ENCODE assay signal across 12 cellular contexts in the genomic region with DNA sequence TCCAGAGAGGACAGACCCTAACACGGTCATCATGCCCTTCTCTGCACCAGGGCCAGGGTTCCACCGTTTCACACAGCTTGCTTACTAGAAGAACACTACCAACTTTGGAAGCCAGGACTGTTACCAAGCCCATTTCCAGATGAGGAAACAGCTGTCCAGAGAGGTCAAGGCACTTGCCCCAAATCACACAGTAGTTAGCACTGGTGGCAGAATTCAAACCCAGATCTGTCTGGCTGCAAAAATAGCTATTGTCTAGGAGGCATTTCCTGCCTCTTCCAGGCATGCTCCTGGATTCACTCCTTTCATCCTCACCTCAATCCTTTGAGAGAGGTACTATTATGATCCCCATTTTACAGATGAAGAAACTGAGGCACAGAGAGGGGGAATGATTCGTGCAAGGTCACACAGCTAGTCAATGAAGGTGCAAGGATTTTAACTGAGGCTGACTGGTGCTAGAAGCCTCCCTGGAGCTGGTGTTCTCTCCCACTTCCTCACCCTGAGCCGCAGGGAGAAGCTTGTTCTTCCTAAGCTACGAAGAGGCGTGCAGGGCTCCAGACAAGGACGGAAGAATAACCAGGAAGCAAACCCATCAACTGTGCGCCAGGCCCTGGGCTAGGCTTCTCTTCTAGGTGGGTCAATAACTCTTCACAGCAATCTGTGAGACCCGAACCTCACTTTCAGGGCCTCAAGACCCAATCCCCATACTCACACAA. TPM values are rescaled to one million over a fixed set of nuclear protein-coding genes. Genes with fewer than 3 reads are reported as not detected.
DNase-seq lines count a peak whose midpoint lies in the region; ATAC-seq, FAIRE-seq and TF ChIP-seq lines count a peak whose summit lies in the region.
"Had no signal": no experiment of that assay in that cellular context is flagged by ENCODE, and none has a peak within 500 bp of the region (broad histone marks: within the 10 kb centered on the region; RNA-seq: fewer than 3 reads in every experiment).

No MANE protein-coding gene starts in this region.

- H3K36me3 ChIP-seq in liver (ENCODE audit: control insufficient read depth in 4 of 4, insufficient read depth in 3 of 4, low read depth in 1 of 4, low read length in 3 of 4) (no peaks in the 10 kb centered on the region), HepG2 (replicated peaks in 1 of 2; ENCODE audit: control insufficient read depth in 1 of 2, insufficient read depth in 2 of 2, low read length in 2 of 2) (no peaks in the 10 kb centered on the region)
- H3K36me3 ChIP-seq: WERI-Rb-1 had no signal

- H4K20me1 ChIP-seq in HepG2 (ENCODE audit: insufficient read depth, low read length) = no peaks in the 10 kb centered on the region

- no peak for TF ChIP-seq CTCF in liver (IDR thresholded peaks at IDR 0.05; ENCODE audit: low read depth, low read length, missing input control)
- TF ChIP-seq CTCF in HepG2 (CRISPR knock-in tag; IDR thresholded peaks at IDR 0.05) = no peak

- TF ChIP-seq RAD21 in liver (IDR thresholded peaks at IDR 0.05) (no peak), HepG2 (CRISPR knock-in tag; IDR thresholded peaks at IDR 0.05) (no peak)

- no peaks in the 10 kb centered on the region for H3K9me3 ChIP-seq in liver (ENCODE audit: control insufficient read depth in 4 of 4, low read length in 3 of 4)
- no peaks in the 10 kb centered on the region for H3K9me3 ChIP-seq in HepG2 (ENCODE audit: low read length)

- H3K4me1 ChIP-seq in liver (ENCODE audit: control insufficient read depth in 4 of 4, insufficient read depth in 4 of 4, low read length in 3 of 4) (peaks cover 0 to 7% (median 0%) of the 10 kb centered on the region in 4 donors), HepG2 (ENCODE audit: insufficient read depth, low read length) (peaks cover 19% of the 10 kb centered on the region)

- in situ Hi-C loops in HepG2 (cut with HindIII; ENCODE audit: extremely low pct_ligation_motif_present, low pct_unique_long_range_greater_than_20kb) = no loop called here

- peaks cover 82% of the 10 kb centered on the region for H3K4me1 Mint-ChIP-seq in activated T-helper 2 cell treated with anti-CD3 and anti-CD28 coated beads, Interferon-gamma antibody, Interleukin-2, Interleukin-4, amounts not matched to agents 10 μg/mL and 5 μg/mL and 100 μg/mL, durations not matched to agents 14 hours and 24 hours and 36 hours (ENCODE audit: low read depth)
- H3K4me1 Mint-ChIP-seq in naive B cell = peaks cover 72 to 97% (median 85%) of the 10 kb centered on the region in 3 donors

- peak overlapping the region in 1 of 3 donors; percentile 9 for H3K4me3 ChIP-seq in liver (ENCODE audit: low read depth in 1 of 3, low read length in 3 of 3)
- H3K4me3 ChIP-seq in HepG2 (replicated peaks in 1 of 3; ENCODE audit: insufficient read depth in 1 of 3, low read depth in 2 of 3, low read length in 3 of 3) = no peak overlapping the region

- no peak overlapping the region for H3K4me2 ChIP-seq in HepG2 (ENCODE audit: low read depth, low read length)

- no TSS peak for BruUV-seq in HepG2 (replicated peaks; lab: Mats Ljungman, UMichigan)

- H2AFZ ChIP-seq in HepG2 (ENCODE audit: low read length) = no peak overlapping the region

- H3K27ac ChIP-seq in liver (ENCODE audit: low read depth in 1 of 2, low read length in 2 of 2) = peak overlapping the region; percentile 21 to 77
- no peak overlapping the region for H3K27ac ChIP-seq in HepG2 (ENCODE audit: extremely low read length, insufficient read depth, low read length)
- H3K27ac ChIP-seq: WERI-Rb-1 had no signal

- CTCF ChIA-PET in HepG2 (lab: Yijun Ruan, JAX; ENCODE audit: low intra/inter-chr PET ratio, low total read pairs) = no interaction called here

- WGBS in liver = 81% methylated on average over 9 of the region's 9 CpGs
- 61% methylated on average over 7 of the region's 9 CpGs for WGBS in HepG2 (ENCODE audit: low lambda C conversion rate)

- no peak for TF ChIP-seq POLR2A in HepG2 (IDR thresholded peaks at IDR 0.05; ENCODE audit: insufficient read depth in 1 of 2, low read depth in 2 of 2, low read length in 2 of 2)

- H3K4me3 Mint-ChIP-seq in activated T-helper 2 cell treated with anti-CD3 and anti-CD28 coated beads, Interferon-gamma antibody, Interleukin-2, Interleukin-4, amounts not matched to agents 10 μg/mL and 5 μg/mL and 100 μg/mL, durations not matched to agents 14 hours and 24 hours and 36 hours (ENCODE audit: low read depth) = peak overlapping the region; percentile 97
- H3K4me3 Mint-ChIP-seq in naive B cell = peak overlapping the region; percentile 90 to 100 (median 99)

- no peaks in the 10 kb centered on the region for H3K27me3 Mint-ChIP-seq in activated T-helper 2 cell treated with anti-CD3 and anti-CD28 coated beads, Interferon-gamma antibody, Interleukin-2, Interleukin-4, amounts not matched to agents 10 μg/mL and 5 μg/mL and 100 μg/mL, durations not matched to agents 14 hours and 24 hours and 36 hours (ENCODE audit: low read depth)
- H3K27me3 Mint-ChIP-seq in naive B cell = no peaks in the 10 kb centered on the region

- intact Hi-C loops in HepG2 (cut with micrococcal nuclease; ENCODE audit: unreplicated experiment) = no loop called here
- intact Hi-C loops in activated T-helper 2 cell treated with anti-CD3 and anti-CD28 coated beads, Interferon-gamma antibody, Interleukin-2, Interleukin-4, amounts not matched to agents 10 μg/mL and 5 μg/mL and 100 μg/mL, durations not matched to agents 14 hours and 24 hours and 36 hours (cut with micrococcal nuclease) = loop anchor here (1.0 to 10.0 kb wide), 5 partner anchors 9 to 297 kb away; no protein-coding TSS in a partner anchor

- peak overlapping the region; percentile 96 for H3K27ac Mint-ChIP-seq in activated T-helper 2 cell treated with anti-CD3 and anti-CD28 coated beads, Interferon-gamma antibody, Interleukin-2, Interleukin-4, amounts not matched to agents 10 μg/mL and 5 μg/mL and 100 μg/mL, durations not matched to agents 14 hours and 24 hours and 36 hours
- peak overlapping the region; percentile 96 to 100 (median 100) for H3K27ac Mint-ChIP-seq in naive B cell

- TF ChIP-seq EP300 in HepG2 (IDR thresholded peaks at IDR 0.05; ENCODE audit: low read depth in 2 of 2, low read length in 2 of 2) (no peak), HepG2 (CRISPR knock-in tag; IDR thresholded peaks at IDR 0.05; ENCODE audit: borderline replicate concordance) (no peak)

- POLR2A ChIA-PET in HepG2 (lab: Yijun Ruan, JAX) = interaction anchor here (1.6 kb wide), 1 partner anchor 12 kb away, joined by 3 read pairs; no protein-coding TSS in a partner anchor

- no peaks in the 10 kb centered on the region for H3K9me3 Mint-ChIP-seq in activated T-helper 2 cell treated with anti-CD3 and anti-CD28 coated beads, Interferon-gamma antibody, Interleukin-2, Interleukin-4, amounts not matched to agents 10 μg/mL and 5 μg/mL and 100 μg/mL, durations not matched to agents 14 hours and 24 hours and 36 hours
- H3K9me3 Mint-ChIP-seq in naive B cell = no peaks in the 10 kb centered on the region

- no peak for FAIRE-seq in HepG2 (lab: Jason Lieb, UNC)
- FAIRE-seq: H1 had no signal

- DNase-seq in HepG2 (ENCODE audit: low spot score) = no peak
- DNase-seq in activated T-helper 2 cell treated with anti-CD3 and anti-CD28 coated beads, Interferon-gamma antibody, Interleukin-2, Interleukin-4, amounts not matched to agents 10 μg/mL and 5 μg/mL and 100 μg/mL, durations not matched to agents 14 hours and 24 hours and 36 hours (ENCODE audit: low spot score) = no peak
- no peak for DNase-seq in naive B cell
- DNase-seq in NK-92 treated with Interleukin-12 subunit alpha and Interleukin-12 subunit beta, amount 100 ng/mL, for 24 hours (lab: John Stamatoyannopoulos, UW) = no peak
- no peak for DNase-seq in Ammon's horn (ENCODE audit: low spot score)
- DNase-seq in midbrain (lab: John Stamatoyannopoulos, UW) = no peak
- DNase-seq: foreskin melanocyte, NCI-H1417 treated with DMSO at 0.1 percent for 48 hours had no signal

- H3K27me3 ChIP-seq in liver (ENCODE audit: control insufficient read depth in 4 of 4, insufficient read depth in 4 of 4, low read length in 3 of 4) = no peaks in the 10 kb centered on the region
- peaks cover 4 to 41% of the 10 kb centered on the region in 2 experiments; a peak in 3 of 5 replicates for H3K27me3 ChIP-seq in HepG2 (ENCODE audit: control insufficient read depth in 1 of 2, insufficient read depth in 2 of 2, low read length in 2 of 2)

- H3K36me3 Mint-ChIP-seq in activated T-helper 2 cell treated with anti-CD3 and anti-CD28 coated beads, Interferon-gamma antibody, Interleukin-2, Interleukin-4, amounts not matched to agents 10 μg/mL and 5 μg/mL and 100 μg/mL, durations not matched to agents 14 hours and 24 hours and 36 hours (ENCODE audit: low read depth) = peaks cover 35% of the 10 kb centered on the region
- H3K36me3 Mint-ChIP-seq in naive B cell = peaks cover 23 to 35% of the 10 kb centered on the region in 2 donors

- H3K9ac ChIP-seq in liver (ENCODE audit: low read depth in 1 of 2, low read length in 2 of 2) (no peak overlapping the region), HepG2 (ENCODE audit: insufficient read depth, low read depth, low read length) (no peak overlapping the region)

- ATAC-seq in HepG2 (no peak), naive B cell (ENCODE audit: low read depth in 2 of 2) (no peak), HG03378 (IDR thresholded peaks at IDR 0.05; ENCODE audit: unreplicated experiment) (no peak)

- H3K79me2 ChIP-seq in HepG2 (ENCODE audit: insufficient read depth, low read length) = no peaks in the 10 kb centered on the region

RNA-seq across cellular contexts. Expression of gene LAPTM5, which starts 0.6 kb away (rescaled TPM):
- total RNA-seq in liver (10 to 100 TPM; 22.3 to 33.8 TPM), HepG2 (2016; rRNA removed; fragmentation: Illumina TruSeq; extraction: Trizol) (0.34 and 0.86 TPM in 2 replicates)
- polyA plus RNA-seq in liver (10 to 100 TPM; 18.0 to 46.2 TPM), HepG2 (2011; rRNA removed) (0.41 and 0.76 TPM in 2 replicates), naive B cell (ENCODE audit: low read depth in 6 of 6) (1,000 to 10,000 TPM; 1,442 to 2,525 (median 1,701) TPM)
- 0.18 and 0.30 TPM in 2 replicates for total RNA-seq in HepG2 (2016; cell fraction: cytosol; rRNA removed; fragmentation: Illumina TruSeq; extraction: Trizol; ENCODE audit: low read depth)
- 0.18 and 0.45 TPM in 2 replicates for total RNA-seq in HepG2 (2016; cell fraction: insoluble cytoplasmic fraction; rRNA removed; fragmentation: Illumina TruSeq; extraction: Trizol)
- total RNA-seq in HepG2 (2016; cell fraction: membrane; rRNA removed; fragmentation: Illumina TruSeq; extraction: Trizol) = 0.48 and 0.56 TPM in 2 replicates
- total RNA-seq in HepG2 (2016; cell fraction: nucleus; rRNA removed; fragmentation: Illumina TruSeq; extraction: Trizol) = 0.34 and 0.53 TPM in 2 replicates
- polyA plus RNA-seq in HepG2 (2011; cell fraction: cytosol; rRNA removed) = 0.64 and 0.79 TPM in 2 replicates
- 0.59 and 0.61 TPM in 2 replicates for polyA plus RNA-seq in HepG2 (2011; cell fraction: nucleus; rRNA removed)
- 0.19 and 0.38 TPM in 2 replicates for polyA plus RNA-seq in HepG2 (2012)
- polyA plus RNA-seq in HepG2 (2016; cell fraction: cytosol; fragmentation: Illumina TruSeq; extraction: Trizol; ENCODE audit: low read depth) = 0.33 and 0.38 TPM in 2 replicates
- 0.57 and 0.76 TPM in 2 replicates for polyA plus RNA-seq in HepG2 (2016; cell fraction: insoluble cytoplasmic fraction; fragmentation: Illumina TruSeq; extraction: Trizol; ENCODE audit: low read depth)
- 0.54 and 0.79 TPM in 2 replicates for polyA plus RNA-seq in HepG2 (2016; cell fraction: membrane; fragmentation: Illumina TruSeq; extraction: Trizol; ENCODE audit: low read depth)
- 1.1 TPM in 2 replicates for polyA plus RNA-seq in HepG2 (2016; cell fraction: nucleus; fragmentation: Illumina TruSeq; extraction: Trizol; ENCODE audit: insufficient read depth, low read depth)
- polyA minus RNA-seq in HepG2 (2011; rRNA and poly(A)+ RNA removed; ENCODE audit: low replicate concordance) = 2.1 and 4.6 TPM in 2 replicates
- 0.59 TPM in 1 of 2 replicates, not detected in the other for polyA minus RNA-seq in HepG2 (2011; cell fraction: cytosol; rRNA and poly(A)+ RNA removed)
- not detected in 2 replicates for polyA minus RNA-seq in HepG2 (2011; cell fraction: nucleus; rRNA and poly(A)+ RNA removed)
- 184 and 189 TPM in 2 replicates for total RNA-seq in activated T-helper 2 cell treated with anti-CD3 and anti-CD28 coated beads, Interferon-gamma antibody, Interleukin-2, Interleukin-4, amounts not matched to agents 10 μg/mL and 5 μg/mL and 100 μg/mL, durations not matched to agents 14 hours and 24 hours and 36 hours

RNA-seq across cellular contexts. Expression of gene MATN1, which starts 34.7 kb away (rescaled TPM):
- under 1 TPM in 1 of 2 donors, not detected in 1; 0.19 TPM for total RNA-seq in liver
- not detected for polyA plus RNA-seq in liver
- total RNA-seq in HepG2 (2016; rRNA removed; fragmentation: Illumina TruSeq; extraction: Trizol) = 0.04 TPM in 1 of 2 replicates, not detected in the other
- total RNA-seq in HepG2 (2016; cell fraction: cytosol; rRNA removed; fragmentation: Illumina TruSeq; extraction: Trizol; ENCODE audit: low read depth) = not detected in 2 replicates
- not detected in 2 replicates for total RNA-seq in HepG2 (2016; cell fraction: insoluble cytoplasmic fraction; rRNA removed; fragmentation: Illumina TruSeq; extraction: Trizol)
- not detected in 2 replicates for total RNA-seq in HepG2 (2016; cell fraction: membrane; rRNA removed; fragmentation: Illumina TruSeq; extraction: Trizol)
- total RNA-seq in HepG2 (2016; cell fraction: nucleus; rRNA removed; fragmentation: Illumina TruSeq; extraction: Trizol) = not detected in 2 replicates
- 0.03 and 0.05 TPM in 2 replicates for polyA plus RNA-seq in HepG2 (2011; rRNA removed)
- polyA plus RNA-seq in HepG2 (2011; cell fraction: cytosol; rRNA removed) = 0.11 TPM in 1 of 2 replicates, not detected in the other
- 0.66 and 0.77 TPM in 2 replicates for polyA plus RNA-seq in HepG2 (2011; cell fraction: nucleus; rRNA removed)
- polyA plus RNA-seq in HepG2 (2012) = 0.05 TPM in 1 of 2 replicates, not detected in the other
- not detected in 2 replicates for polyA plus RNA-seq in HepG2 (2016; cell fraction: cytosol; fragmentation: Illumina TruSeq; extraction: Trizol; ENCODE audit: low read depth)
- polyA plus RNA-seq in HepG2 (2016; cell fraction: insoluble cytoplasmic fraction; fragmentation: Illumina TruSeq; extraction: Trizol; ENCODE audit: low read depth) = not detected in 2 replicates
- not detected in 2 replicates for polyA plus RNA-seq in HepG2 (2016; cell fraction: membrane; fragmentation: Illumina TruSeq; extraction: Trizol; ENCODE audit: low read depth)
- 0.26 TPM in 1 of 2 replicates, not detected in the other for polyA plus RNA-seq in HepG2 (2016; cell fraction: nucleus; fragmentation: Illumina TruSeq; extraction: Trizol; ENCODE audit: insufficient read depth, low read depth)
- 0.12 TPM in 1 of 2 replicates, not detected in the other for polyA minus RNA-seq in HepG2 (2011; rRNA and poly(A)+ RNA removed; ENCODE audit: low replicate concordance)
- polyA minus RNA-seq in HepG2 (2011; cell fraction: cytosol; rRNA and poly(A)+ RNA removed) = not detected in 2 replicates
- 0.12 and 0.26 TPM in 2 replicates for polyA minus RNA-seq in HepG2 (2011; cell fraction: nucleus; rRNA and poly(A)+ RNA removed)
- total RNA-seq in activated T-helper 2 cell treated with anti-CD3 and anti-CD28 coated beads, Interferon-gamma antibody, Interleukin-2, Interleukin-4, amounts not matched to agents 10 μg/mL and 5 μg/mL and 100 μg/mL, durations not matched to agents 14 hours and 24 hours and 36 hours = 0.21 and 0.44 TPM in 2 replicates
- polyA plus RNA-seq in naive B cell (ENCODE audit: low read depth in 6 of 6) = 1 to 10 TPM in 2 of 6 donors, under 1 TPM in 4; 0.21 to 3.1 (median 0.39) TPM

Comparison
In these comparisons a context has a peak if more than half of its experiments do, and no peak if none do; other contexts are left out.
1. RNA of gene LAPTM5, which starts 0.6 kb away (total RNA-seq): 184 to 189 TPM in activated T-helper 2 cell treated with anti-CD3 and anti-CD28 coated beads, Interferon-gamma antibody, Interleukin-2, Interleukin-4, amounts not matched to agents 10 μg/mL and 5 μg/mL and 100 μg/mL, durations not matched to agents 14 hours and 24 hours and 36 hours and 22.3 to 33.8 TPM in liver; 0.18 to 0.86 TPM in HepG2; every median in the first group is over 10 times any median in the second.